Comparison of ENCODE assay signal across 17 cellular contexts in the genomic region with DNA sequence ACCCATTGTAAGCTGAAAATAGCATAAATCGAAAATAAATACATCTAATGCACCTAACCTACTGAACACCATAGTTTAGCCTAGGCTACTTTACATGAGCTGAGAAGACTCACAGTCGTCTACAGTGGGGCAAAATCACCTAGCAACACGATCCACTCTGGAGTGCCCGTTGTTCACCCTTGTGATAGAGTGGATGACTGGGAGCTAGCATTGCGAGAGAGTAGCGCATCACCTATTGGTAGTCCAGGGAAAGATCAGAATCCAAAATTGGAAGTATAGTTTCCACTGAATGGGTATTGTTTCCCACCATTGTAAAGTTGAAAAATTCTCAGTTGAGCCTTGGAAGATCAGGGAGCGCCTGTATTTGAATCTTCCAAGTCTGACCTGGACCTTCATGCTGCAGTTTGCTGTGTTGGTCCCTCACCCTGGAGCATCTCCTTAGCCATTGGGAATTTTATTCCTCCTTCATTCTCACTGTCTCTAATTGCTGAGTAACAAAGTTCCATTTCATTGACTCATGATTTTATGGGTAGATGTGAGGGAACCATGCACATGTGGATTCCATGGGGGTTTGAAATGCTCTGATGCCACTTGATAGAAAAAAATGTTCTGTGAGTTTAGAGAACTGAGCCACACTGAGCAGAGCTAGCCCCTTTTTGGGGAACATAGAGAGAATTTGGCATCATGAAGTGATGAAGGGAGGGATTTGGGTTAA. TPM values are rescaled to one million over a fixed set of nuclear protein-coding genes. Genes with fewer than 3 reads are reported as not detected.
DNase-seq lines count a peak whose midpoint lies in the region; ATAC-seq and TF ChIP-seq lines count a peak whose summit lies in the region.
"Had no signal": no experiment of that assay in that cellular context is flagged by ENCODE, and none has a peak within 500 bp of the region (broad histone marks: within the 10 kb centered on the region; RNA-seq: fewer than 3 reads in every experiment).

No MANE protein-coding gene starts in this region.

- H3K4me2 ChIP-seq in SK-N-SH, result peak overlapping the region; percentile 6; the same call in 1 of the 2 replicates

- TF ChIP-seq CTCF in SK-N-SH (IDR thresholded peaks at IDR 0.05), result no peak
- no peak for TF ChIP-seq CTCF in colonic mucosa (IDR thresholded peaks at IDR 0.05)
- no peak for TF ChIP-seq CTCF in glutamatergic neuron (IDR thresholded peaks at IDR 0.05; ENCODE audit: partially characterized antibody, unreplicated experiment)

- H3K9me2 ChIP-seq in SK-N-SH, result no peaks in the 10 kb centered on the region

- H2AFZ ChIP-seq in SK-N-SH (ENCODE audit: low read depth), result no peak overlapping the region

- no peaks in the 10 kb centered on the region for H4K20me1 ChIP-seq in SK-N-SH (ENCODE audit: insufficient read depth)

- no peak for TF ChIP-seq EP300 in SK-N-SH (IDR thresholded peaks at IDR 0.05; ENCODE audit: borderline replicate concordance in 1 of 2, low read depth in 1 of 2, low read length in 1 of 2)

- H3F3A ChIP-seq in SK-N-SH (replicated peaks; ENCODE audit: insufficient read depth), result no peaks in the 10 kb centered on the region

- intact Hi-C loops in colonic mucosa (cut with DNase I), result no loop called here

- peaks cover 12% of the 10 kb centered on the region for H3K4me1 Mint-ChIP-seq in glutamatergic neuron (ENCODE audit: low read depth, unreplicated experiment)

- no peak for TF ChIP-seq RAD21 in SK-N-SH (IDR thresholded peaks at IDR 0.05; ENCODE audit: low read length)

- CTCF ChIA-PET in SK-N-SH (lab: Yijun Ruan, JAX), result interaction anchor here (0.9 to 2.1 kb wide), 5 partner anchors 9 to 1009 kb away, joined by 3 to 12 read pairs (median 4); partner anchors contain the start of gene AKAP1

- peak; percentile 81 for DNase-seq in AG08395 (ENCODE audit: low spot score)
- DNase-seq in GM04504 (ENCODE audit: low read depth), result peak; percentile 74
- no peak for DNase-seq in SK-N-SH
- peak; percentile 15 for DNase-seq in glomerular visceral epithelial cell (ENCODE audit: extremely low spot score)
- DNase-seq in colonic mucosa, result no peak
- DNase-seq in glutamatergic neuron, result no peak
- DNase-seq: activated CD4-positive, alpha-beta T cell treated with anti-CD3 and anti-CD28 coated beads, Interleukin-2, amount 50 U/mL, for 4 hours; activated naive CD4-positive, alpha-beta T cell treated with anti-CD3 and anti-CD28 coated beads, Interleukin-2, amount 10 ng/mL, durations not matched to agents 7 days and 5 days; activated T-cell treated with anti-CD3 and anti-CD28 coated beads, Interleukin-2, amount 50 U/mL, for 1 hour; effector CD4-positive, alpha-beta T cell; natural killer cell; NCI-H2081; stomach; uterus had no signal

- peaks cover 0 to 5% of the 10 kb centered on the region in 2 experiments; a peak in 1 of 4 replicates for H3K4me1 ChIP-seq in SK-N-SH (ENCODE audit: control insufficient read depth in 1 of 2, insufficient read depth in 2 of 2, low read depth in 1 of 2, low read length in 1 of 2)
- peaks cover 19% of the 10 kb centered on the region for H3K4me1 ChIP-seq in colonic mucosa
- H3K4me1 ChIP-seq: uterus had no signal

- ATAC-seq in HG02981 (IDR thresholded peaks at IDR 0.05; ENCODE audit: unreplicated experiment), result no peak
- no peak for ATAC-seq in HG02938 (IDR thresholded peaks at IDR 0.05; ENCODE audit: unreplicated experiment)
- ATAC-seq: natural killer cell had no signal

- H3K9ac ChIP-seq in SK-N-SH (no peak overlapping the region), colonic mucosa (ENCODE audit: low read depth in 2 of 2, low read length in 2 of 2) (peak overlapping the region in 1 of 2 donors; percentile 70)

- H3K4me3 ChIP-seq in SK-N-SH (ENCODE audit: low read depth in 2 of 2, low read length in 1 of 2), result no peak overlapping the region
- H3K4me3 ChIP-seq in colonic mucosa, result no peak overlapping the region
- H3K4me3 ChIP-seq: stomach, uterus had no signal

- H3K9me3 Mint-ChIP-seq in glutamatergic neuron (ENCODE audit: unreplicated experiment), result peaks cover 2% of the 10 kb centered on the region
- H3K9me3 Mint-ChIP-seq: activated naive CD4-positive, alpha-beta T cell treated with anti-CD3 and anti-CD28 coated beads, Interleukin-2, amount 10 ng/mL, durations not matched to agents 7 days and 5 days; IgD-negative memory B cell; natural killer cell had no signal

- no peaks in the 10 kb centered on the region for H3K79me2 ChIP-seq in SK-N-SH (ENCODE audit: insufficient read depth)

- H3K27me3 Mint-ChIP-seq in glutamatergic neuron (ENCODE audit: unreplicated experiment), result peaks cover 4% of the 10 kb centered on the region
- H3K27me3 Mint-ChIP-seq: activated naive CD4-positive, alpha-beta T cell treated with anti-CD3 and anti-CD28 coated beads, Interleukin-2, amount 10 ng/mL, durations not matched to agents 7 days and 5 days; IgD-negative memory B cell had no signal

- H3K36me3 ChIP-seq in SK-N-SH (replicated peaks in 1 of 2; ENCODE audit: control insufficient read depth in 1 of 2, insufficient read depth in 2 of 2, low read length in 1 of 2), result no peaks in the 10 kb centered on the region
- H3K36me3 ChIP-seq in colonic mucosa, result no peaks in the 10 kb centered on the region
- H3K36me3 ChIP-seq: uterus had no signal

- 77% methylated on average over 7 of the region's 7 CpGs for WGBS in SK-N-SH (ENCODE audit: low lambda C conversion rate)

- H3K27ac ChIP-seq in SK-N-SH (ENCODE audit: low read depth in 2 of 2, low read length in 1 of 2) (peak overlapping the region in 1 of 2 experiments; percentile 35; a peak in 1 of 4 replicates), colonic mucosa (no peak overlapping the region)
- H3K27ac ChIP-seq: stomach, uterus had no signal

- POLR2A ChIA-PET in SK-N-SH (lab: Yijun Ruan, JAX), result interaction anchor here (0.6 kb wide), 1 partner anchor 1681 kb away, joined by 3 read pairs; no protein-coding TSS in a partner anchor

- peaks cover 10% of the 10 kb centered on the region for H3K36me3 Mint-ChIP-seq in glutamatergic neuron (ENCODE audit: unreplicated experiment)
- H3K36me3 Mint-ChIP-seq: IgD-negative memory B cell, natural killer cell had no signal

- H3K9me3 ChIP-seq in SK-N-SH (no peaks in the 10 kb centered on the region), colonic mucosa (no peaks in the 10 kb centered on the region)
- H3K9me3 ChIP-seq: stomach, uterus had no signal

- no peaks in the 10 kb centered on the region for H3K27me3 ChIP-seq in SK-N-SH (ENCODE audit: insufficient read depth)
- H3K27me3 ChIP-seq in colonic mucosa, result no peaks in the 10 kb centered on the region
- H3K27me3 ChIP-seq: stomach, uterus had no signal

- no peak overlapping the region for H3K4me3 Mint-ChIP-seq in glutamatergic neuron (ENCODE audit: unreplicated experiment)
- H3K4me3 Mint-ChIP-seq: activated naive CD4-positive, alpha-beta T cell treated with anti-CD3 and anti-CD28 coated beads, Interleukin-2, amount 10 ng/mL, durations not matched to agents 7 days and 5 days; IgD-negative memory B cell; natural killer cell had no signal

- H3K27ac Mint-ChIP-seq in glutamatergic neuron (ENCODE audit: unreplicated experiment), result no peak overlapping the region
- H3K27ac Mint-ChIP-seq: activated naive CD4-positive, alpha-beta T cell treated with anti-CD3 and anti-CD28 coated beads, Interleukin-2, amount 10 ng/mL, durations not matched to agents 7 days and 5 days; natural killer cell had no signal

TF ChIP-seq in SK-N-SH, 30 proteins besides CTCF, POLR2A, EP300 and RAD21:
- peak; percentile 70 for TF ChIP-seq JUND (IDR thresholded peaks at IDR 0.05)
- TF ChIP-seq, protein P1, sequence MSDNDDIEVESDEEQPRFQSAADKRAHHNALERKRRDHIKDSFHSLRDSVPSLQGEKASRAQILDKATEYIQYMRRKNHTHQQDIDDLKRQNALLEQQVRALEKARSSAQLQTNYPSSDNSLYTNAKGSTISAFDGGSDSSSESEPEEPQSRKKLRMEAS (IDR thresholded peaks at IDR 0.05; ENCODE audit: low read depth), result 0 out of 2 replicates have a peak, but pooled peaks have one; percentile 23
- TF ChIP-seq TEAD4 (IDR thresholded peaks at IDR 0.05; ENCODE audit: borderline replicate concordance, insufficient read depth), result peak; percentile 39; the same call in 1 of the 2 replicates
- peak; percentile 66; the same call in 1 of the 2 replicates for TF ChIP-seq FOSL2 (IDR thresholded peaks at IDR 0.05; ENCODE audit: borderline replicate concordance, low read depth)
- TF ChIP-seq IRF3 (IDR thresholded peaks at IDR 0.05; ENCODE audit: low read depth, low read length), result no peak
TF ChIP-seq in SK-N-SH: peak in this region for 4.

RNA-seq across cellular contexts. Expression of gene AKAP1, which starts 19.6 kb away (rescaled TPM):
- polyA plus RNA-seq in SK-N-SH (2012; rRNA removed), result 23.7 and 36.3 TPM in 2 replicates
- polyA plus RNA-seq in SK-N-SH (2012; cell fraction: cytosol; rRNA removed), result 17.5 and 19.6 TPM in 2 replicates
- 106 and 135 TPM in 2 replicates for polyA plus RNA-seq in SK-N-SH (2012; cell fraction: nucleus; rRNA removed)
- total RNA-seq in colonic mucosa (100 to 1,000 TPM; 128 to 139 TPM), glutamatergic neuron (ENCODE audit: unreplicated experiment) (35.6 TPM)

Comparison
In these comparisons a context has a peak if more than half of its experiments do, and no peak if none do; other contexts are left out.
1. DNase-seq: peak in AG08395 (single experiment), GM04504 (single experiment) and glomerular visceral epithelial cell (single experiment); none in SK-N-SH (single experiment), colonic mucosa (single experiment) and glutamatergic neuron (single experiment).